In genomic region chr13:49248433-49249002, GRCh38 we compare ENCODE assay signal across 9 cellular contexts. TPM values are rescaled to one million over a fixed set of nuclear protein-coding genes. Genes with fewer than 3 reads are reported as not detected.
A peak's percentile ranks its signal among the peaks of the same experiment; 100 is the strongest.
DNase-seq lines count a peak whose midpoint lies in the region; FAIRE-seq and TF ChIP-seq lines count a peak whose summit lies in the region.
"Had no signal": no experiment of that assay in that cellular context is flagged by ENCODE, and none has a peak within 500 bp of the region (broad histone marks: within the 10 kb centered on the region; RNA-seq: fewer than 3 reads in every experiment).

No MANE protein-coding gene starts in this region.

- DNase-seq in NCI-H146 (lab: John Stamatoyannopoulos, UW) (peak; percentile 15), NCI-H146 treated with DMSO at 0.1 percent for 48 hours (lab: John Stamatoyannopoulos, UW; ENCODE audit: unreplicated experiment) (no peak), HFFc6 (peak; percentile 18), SJSA1 (ENCODE audit: low read depth in 1 of 2, low spot score in 2 of 2) (peak in 1 of 2 experiments; percentile 20), H1 (ENCODE audit: low read depth in 1 of 2, low spot score in 2 of 2) (peak in 1 of 2 experiments; percentile 46), vagina (ENCODE audit: extremely low spot score in 2 of 2) (no peak), NCI-H524 (lab: John Stamatoyannopoulos, UW) (no peak)

- TF ChIP-seq RAD21 in H1 (IDR thresholded peaks at IDR 0.05 in 1 of 2, conservative IDR thresholded peaks at IDR 0.05 in 1 of 2; ENCODE audit: low read depth in 2 of 2, low read length in 2 of 2): no peak

- H3K4me3 ChIP-seq in SJSA1 (peak overlapping the region; percentile 70), H1 (ENCODE audit: extremely low read depth in 1 of 4, insufficient read depth in 2 of 4, low read depth in 3 of 4, low read length in 4 of 4) (peak overlapping the region; percentile 72 to 88 (median 82)), mononuclear cell (ENCODE audit: low read length) (peak overlapping the region; percentile 99), vagina (peak overlapping the region; percentile 82 to 91)

- TF ChIP-seq CTCF in HFFc6 (IDR thresholded peaks at IDR 0.05) (peak; percentile 22; the same call in 1 of the 2 replicates), H1 (IDR thresholded peaks at IDR 0.05; ENCODE audit: control extremely low read depth in 1 of 3, insufficient read depth in 1 of 3, low read depth in 1 of 3, low read length in 3 of 3) (no peak), vagina (IDR thresholded peaks at IDR 0.05) (no peak)

- WGBS in H1 (ENCODE audit: extremely low coverage in 1 of 2, insufficient coverage in 1 of 2, insufficient read length in 1 of 2, insufficient replicate concordance in 2 of 2, low coverage in 1 of 2, low lambda C conversion rate in 2 of 2, missing lambda C conversion rate in 1 of 2), 2 experiments: 9% methylated on average over 18 of the region's 18 CpGs; no CpG with 5 or more reads in 1 of the 2 experiments

- H3K27ac ChIP-seq in SJSA1 (peak overlapping the region; percentile 62), H1 (ENCODE audit: low read depth, low read length) (no peak overlapping the region), vagina (peak overlapping the region; percentile 95)

- H3K14ac ChIP-seq in H1 (ENCODE audit: insufficient read length): no peak overlapping the region

- H3K9me3 ChIP-seq in SJSA1 (replicated peaks): no peaks in the 10 kb centered on the region
- H3K9me3 ChIP-seq in H1 (ENCODE audit: insufficient read depth in 2 of 2, low read depth in 1 of 2, low read length in 1 of 2): no peaks in the 10 kb centered on the region
- no peaks in the 10 kb centered on the region for H3K9me3 ChIP-seq in mononuclear cell (ENCODE audit: low read depth, low read length)
- H3K9me3 ChIP-seq in vagina: no peaks in the 10 kb centered on the region

- H2BK5ac ChIP-seq in H1 (ENCODE audit: low read depth, low read length): no peak overlapping the region

- H3K4me3 Mint-ChIP-seq in HFFc6: peak overlapping the region; percentile 97

- CTCF ChIA-PET in H1 (lab: Charles Lee; ENCODE audit: partially characterized antibody): interaction anchor here (0.6 to 2.6 kb wide), 6 partner anchors 8 to 403 kb away, joined by 3 to 27 read pairs (median 6); no protein-coding TSS in a partner anchor

- H3K4me2 ChIP-seq in H1 (ENCODE audit: insufficient read depth in 1 of 2, low read depth in 2 of 2, low read length in 2 of 2): peak overlapping the region; percentile 91 to 100

- peak overlapping the region; percentile 19 for H4K91ac ChIP-seq in H1 (replicated peaks; ENCODE audit: insufficient read length, low read length)

- H2BK12ac ChIP-seq in H1 (ENCODE audit: low read depth, low read length): no peak overlapping the region

- H3K79me2 ChIP-seq in H1 (ENCODE audit: control insufficient read depth in 1 of 2, insufficient read depth in 2 of 2, low read length in 2 of 2): no peaks in the 10 kb centered on the region

- H3K56ac ChIP-seq in H1 (replicated peaks; ENCODE audit: insufficient read length, low read depth, low read length): no peak overlapping the region

- no peak overlapping the region for H3K18ac ChIP-seq in H1 (ENCODE audit: extremely low read depth, low read length)

- H3K23ac ChIP-seq in H1 (ENCODE audit: insufficient read length): no peak overlapping the region

- TF ChIP-seq EP300 in H1 (IDR thresholded peaks at IDR 0.05; ENCODE audit: borderline replicate concordance in 1 of 2, low read depth in 2 of 2, low read length in 2 of 2): no peak

- H3K4me1 ChIP-seq in SJSA1 (replicated peaks) (peaks cover 7% of the 10 kb centered on the region), H1 (replicated peaks in 1 of 4; ENCODE audit: control insufficient read depth in 3 of 4, insufficient read depth in 4 of 4, low read length in 3 of 4) (no peaks in the 10 kb centered on the region; a peak in 1 of 7 replicates), mononuclear cell (ENCODE audit: insufficient read depth, low read length) (peaks cover 29% of the 10 kb centered on the region), vagina (peaks cover 11% of the 10 kb centered on the region)

- H3K36me3 ChIP-seq in SJSA1: peaks cover 13% of the 10 kb centered on the region; the same call in 1 of the 2 replicates
- no peaks in the 10 kb centered on the region for H3K36me3 ChIP-seq in H1 (ENCODE audit: control insufficient read depth in 2 of 4, insufficient read depth in 4 of 4, low read length in 3 of 4)
- H3K36me3 ChIP-seq in vagina: no peaks in the 10 kb centered on the region

- H3K4me1 Mint-ChIP-seq in HFFc6 (ENCODE audit: low read depth): peaks cover 26% of the 10 kb centered on the region

- peak overlapping the region in 3 of 4 experiments; percentile 59 to 67 (median 60); a peak in 6 of 7 replicates for H3K9ac ChIP-seq in H1 (replicated peaks in 1 of 4; ENCODE audit: extremely low read depth in 1 of 4, low read depth in 3 of 4, low read length in 3 of 4)

- H2BK20ac ChIP-seq in H1 (ENCODE audit: low read length): no peak overlapping the region

- H3K23me2 ChIP-seq in H1 (ENCODE audit: low read depth, low read length): peaks cover 12% of the 10 kb centered on the region

- no peak overlapping the region for H2BK15ac ChIP-seq in H1 (ENCODE audit: low read length)

- H3K36me3 Mint-ChIP-seq in HFFc6 (ENCODE audit: low read depth): no peaks in the 10 kb centered on the region; the same call in 1 of the 2 replicates

- H2BK120ac ChIP-seq in H1 (replicated peaks; ENCODE audit: low read depth, low read length): peak overlapping the region; percentile 34

- no peaks in the 10 kb centered on the region; the same call in 1 of the 2 replicates for H3K79me1 ChIP-seq in H1 (ENCODE audit: low read depth, low read length)

- POLR2A ChIA-PET in H1 (lab: Charles Lee; ENCODE audit: partially characterized antibody): interaction anchor here (1.3 to 1.9 kb wide), 3 partner anchors 9 to 16 kb away, joined by 3 to 5 read pairs (median 3); no protein-coding TSS in a partner anchor

- H2AFZ ChIP-seq in H1 (ENCODE audit: low read length): peak overlapping the region; percentile 96

- TF ChIP-seq POLR2A in H1 (IDR thresholded peaks at IDR 0.05; ENCODE audit: control extremely low read depth in 1 of 2, low read depth in 2 of 2, low read length in 2 of 2) (no peak), vagina (IDR thresholded peaks at IDR 0.05) (no peak)

- peak overlapping the region; percentile 95 for H3K27ac Mint-ChIP-seq in HFFc6

- no peak overlapping the region for H4K5ac ChIP-seq in H1 (ENCODE audit: insufficient read length, low read depth, low read length)

- H3K27me3 ChIP-seq in SJSA1 (replicated peaks): no peaks in the 10 kb centered on the region
- no peaks in the 10 kb centered on the region for H3K27me3 ChIP-seq in H1 (replicated peaks in 1 of 4; ENCODE audit: control insufficient read depth in 3 of 4, extremely low read depth in 1 of 4, insufficient read depth in 3 of 4, low read length in 3 of 4)
- H3K27me3 ChIP-seq in mononuclear cell (ENCODE audit: insufficient read depth, low read length): no peaks in the 10 kb centered on the region
- no peaks in the 10 kb centered on the region for H3K27me3 ChIP-seq in vagina

- no peaks in the 10 kb centered on the region for H3K9me3 Mint-ChIP-seq in HFFc6

- peak overlapping the region; percentile 30; the same call in 1 of the 2 replicates for H4K8ac ChIP-seq in H1 (ENCODE audit: extremely low read depth, insufficient read depth, low read length)

- intact Hi-C loops in vagina (cut with DNase I): no loop called here

- peak; percentile 7 for FAIRE-seq in H1 (lab: Jason Lieb, UNC)

- peaks cover 3% of the 10 kb centered on the region; the same call in 1 of the 2 replicates for H3K27me3 Mint-ChIP-seq in HFFc6 (ENCODE audit: insufficient read depth)

- H4K20me1 ChIP-seq in H1 (replicated peaks in 1 of 2; ENCODE audit: control insufficient read depth in 1 of 2, insufficient read depth in 2 of 2, low read length in 2 of 2): no peaks in the 10 kb centered on the region

- H2AK5ac ChIP-seq in H1 (ENCODE audit: low read depth, low read length): no peak overlapping the region

- H3K4ac ChIP-seq in H1 (replicated peaks; ENCODE audit: insufficient read length, low read depth, low read length): no peak overlapping the region

TF ChIP-seq in H1, 55 proteins besides CTCF, POLR2A, EP300 and RAD21:
- TF ChIP-seq KDM5A (IDR thresholded peaks at IDR 0.05; ENCODE audit: low read length): 0 out of 2 replicates have a peak, but pooled peaks have one; percentile 14
- no peak for TF ChIP-seq HDAC2 (IDR thresholded peaks at IDR 0.05; ENCODE audit: borderline replicate concordance in 1 of 2, low read depth in 2 of 2, low read length in 2 of 2)
- TF ChIP-seq SP1 (IDR thresholded peaks at IDR 0.05; ENCODE audit: low read depth, low read length): no peak
TF ChIP-seq in H1: peak in this region for 1.

RNA-seq across cellular contexts. Expression of gene CDADC1, which starts 0.8 kb away (rescaled TPM):
- total RNA-seq in HFFc6 (2021; fragmentation: NEBNext Ultra II Directional; extraction: Animal tissue kit (Norgen Biotek cat#: 25700)): 1 to 10 TPM; 5.3 to 8.7 (median 6.8) TPM
- total RNA-seq in SJSA1 (2014; rRNA removed; shearing (Covaris generic)): 4.6 and 9.2 TPM in 2 replicates
- 2.7 and 6.5 TPM in 2 replicates for total RNA-seq in H1 (2021; fragmentation: NEBNext Ultra II Directional; extraction: Animal tissue kit (Norgen Biotek cat#: 25700))
- 0.98 and 1.3 TPM in 2 replicates for polyA plus RNA-seq in H1 (2011; rRNA removed)
- 2.1 TPM for polyA plus RNA-seq in H1 (2011; cell fraction: cytosol; rRNA removed)
- 2.2 TPM for polyA plus RNA-seq in H1 (2011; cell fraction: nucleus; rRNA removed)
- 2.8 to 6.3 TPM (median 3.3 TPM) in 4 replicates for polyA plus RNA-seq in H1 (2012, experiment 1 of 2)
- 7.4 TPM for polyA plus RNA-seq in H1 (2012, experiment 2 of 2)
- 4.0 TPM for polyA plus RNA-seq in H1 (2013, experiment 1 of 2)
- polyA plus RNA-seq in H1 (2013, experiment 2 of 2): 3.5 TPM
- polyA minus RNA-seq in H1 (2011; rRNA and poly(A)+ RNA removed): 0.93 and 1.7 TPM in 2 replicates
- 1.8 TPM for polyA minus RNA-seq in H1 (2011; cell fraction: cytosol; rRNA and poly(A)+ RNA removed)
- 3.1 TPM for polyA minus RNA-seq in H1 (2011; cell fraction: nucleus; rRNA and poly(A)+ RNA removed)
- 4.6 TPM for total RNA-seq in mononuclear cell
- total RNA-seq in vagina: 6.9 TPM

RNA-seq across cellular contexts. Expression of gene MLNR, which starts 28.4 kb away (rescaled TPM):
- total RNA-seq in HFFc6 (2021; fragmentation: NEBNext Ultra II Directional; extraction: Animal tissue kit (Norgen Biotek cat#: 25700)): not detected
- total RNA-seq in SJSA1 (2014; rRNA removed; shearing (Covaris generic)): not detected in 2 replicates
- 0.24 TPM in 1 of 2 replicates, not detected in the other for total RNA-seq in H1 (2021; fragmentation: NEBNext Ultra II Directional; extraction: Animal tissue kit (Norgen Biotek cat#: 25700))
- 0.29 and 0.69 TPM in 2 replicates for polyA plus RNA-seq in H1 (2011; rRNA removed)
- polyA plus RNA-seq in H1 (2011; cell fraction: cytosol; rRNA removed): 0.16 TPM
- polyA plus RNA-seq in H1 (2011; cell fraction: nucleus; rRNA removed): 0.30 TPM
- 0.13 to 0.24 TPM in 2 of 4 replicates, not detected in the others for polyA plus RNA-seq in H1 (2012, experiment 1 of 2)
- not detected for polyA plus RNA-seq in H1 (2012, experiment 2 of 2)
- polyA plus RNA-seq in H1 (2013, experiment 1 of 2): 0.26 TPM
- 0.20 TPM for polyA plus RNA-seq in H1 (2013, experiment 2 of 2)
- 0.16 and 0.20 TPM in 2 replicates for polyA minus RNA-seq in H1 (2011; rRNA and poly(A)+ RNA removed)
- polyA minus RNA-seq in H1 (2011; cell fraction: cytosol; rRNA and poly(A)+ RNA removed): not detected
- 1.2 TPM for polyA minus RNA-seq in H1 (2011; cell fraction: nucleus; rRNA and poly(A)+ RNA removed)
- total RNA-seq in mononuclear cell (not detected), vagina (not detected)
- total RNA-seq: dermis microvascular lymphatic vessel endothelial cell had no signal

Comparison
In these comparisons a context has a peak if more than half of its experiments do, and no peak if none do; other contexts are left out.
1. DNase-seq: peak in NCI-H146 (single experiment) and HFFc6 (single experiment); none in NCI-H146 treated with DMSO at 0.1 percent for 48 hours (single experiment), vagina (0 of 2) and NCI-H524 (0 of 2).
2. Peak in every context shown above with its lines, with median percentiles within 50 percentile points of each other: H3K4me3 ChIP-seq.